27 cellular contexts compared by ENCODE assay signal in genomic region chr12:105906545-105906944, GRCh38.
"Had no signal": no experiment of that assay in that cellular context is flagged by ENCODE, and none has a peak within 500 bp of the region (broad histone marks: within the 10 kb centered on the region; RNA-seq: fewer than 3 reads in every experiment).

No MANE protein-coding gene starts in this region.

- H3K27ac ChIP-seq: colonic mucosa, dorsolateral prefrontal cortex, left ventricle myocardium inferior, neutrophil, parathyroid adenoma, right lobe of liver, stomach, suprapubic skin, transverse colon, WERI-Rb-1 had no signal

- H3K36me3 ChIP-seq: colonic mucosa, left ventricle myocardium inferior, neutrophil, right lobe of liver, stomach, suprapubic skin, transverse colon, WERI-Rb-1 had no signal

- H3K4me1 ChIP-seq: colonic mucosa, parathyroid adenoma, right lobe of liver, stomach, transverse colon had no signal

- H3K9me3 Mint-ChIP-seq: activated CD4-positive, alpha-beta T cell treated with anti-CD3 and anti-CD28 coated beads, Interleukin-2, amount 10 ng/mL, durations not matched to agents 7 days and 5 days; activated naive CD4-positive, alpha-beta T cell treated with anti-CD3 and anti-CD28 coated beads, Interleukin-2, amount 10 ng/mL, durations not matched to agents 7 days and 5 days; natural killer cell treated with Interleukin-12 subunit alpha and Interleukin-12 subunit beta and Interleukin-15 and Interleukin-18, amount 100 ng/mL, for 72 hours; stimulated activated memory B cell treated with anti-CD40 and anti-IgM and Interleukin-4, amounts not matched to agents 10 μg/mL and 1 μg/mL and 100 μg/mL, for 72 hours; T-cell had no signal

- H3K27me3 Mint-ChIP-seq: activated CD4-positive, alpha-beta T cell treated with anti-CD3 and anti-CD28 coated beads, Interleukin-2, amount 10 ng/mL, durations not matched to agents 7 days and 5 days; activated CD8-positive, alpha-beta memory T cell treated with anti-CD3 and anti-CD28 coated beads, Interleukin-2, amount 10 ng/mL, durations not matched to agents 7 days and 5 days; activated CD8-positive, alpha-beta T cell treated with anti-CD3 and anti-CD28 coated beads for 36 hours; activated naive CD4-positive, alpha-beta T cell treated with anti-CD3 and anti-CD28 coated beads, Interleukin-2, amount 10 ng/mL, durations not matched to agents 7 days and 5 days had no signal

- H3K4me3 ChIP-seq: colonic mucosa, dorsolateral prefrontal cortex, left ventricle myocardium inferior, right lobe of liver, smooth muscle cell, stomach, suprapubic skin, transverse colon had no signal

- FAIRE-seq: TTC549, urothelium cell line had no signal

- H3K4me2 ChIP-seq: smooth muscle cell had no signal

- H3K9me3 ChIP-seq: colonic mucosa, left ventricle myocardium inferior, neutrophil, right lobe of liver, stomach, suprapubic skin, transverse colon had no signal

- ATAC-seq: activated CD8-positive, alpha-beta memory T cell treated with anti-CD3 and anti-CD28 coated beads, Interleukin-2, amount 10 ng/mL, durations not matched to agents 7 days and 5 days; activated CD8-positive, alpha-beta T cell treated with anti-CD3 and anti-CD28 coated beads for 36 hours; natural killer cell treated with Interleukin-12 subunit alpha and Interleukin-12 subunit beta and Interleukin-15 and Interleukin-18, amount 100 ng/mL, for 72 hours; right lobe of liver; stimulated activated memory B cell treated with anti-CD40 and anti-IgM and Interleukin-4, amounts not matched to agents 10 μg/mL and 1 μg/mL and 100 μg/mL, for 72 hours; T-cell had no signal

- H3K79me2 ChIP-seq: parathyroid adenoma had no signal

- H3K36me3 Mint-ChIP-seq: activated CD8-positive, alpha-beta memory T cell treated with anti-CD3 and anti-CD28 coated beads, Interleukin-2, amount 10 ng/mL, durations not matched to agents 7 days and 5 days; activated naive CD4-positive, alpha-beta T cell treated with anti-CD3 and anti-CD28 coated beads, Interleukin-2, amount 10 ng/mL, durations not matched to agents 7 days and 5 days; natural killer cell treated with Interleukin-12 subunit alpha and Interleukin-12 subunit beta and Interleukin-15 and Interleukin-18, amount 100 ng/mL, for 72 hours; stimulated activated memory B cell treated with anti-CD40 and anti-IgM and Interleukin-4, amounts not matched to agents 10 μg/mL and 1 μg/mL and 100 μg/mL, for 72 hours; T-cell had no signal

- H3K4me1 Mint-ChIP-seq: activated CD4-positive, alpha-beta T cell treated with anti-CD3 and anti-CD28 coated beads, Interleukin-2, amount 10 ng/mL, durations not matched to agents 7 days and 5 days; activated CD8-positive, alpha-beta memory T cell treated with anti-CD3 and anti-CD28 coated beads, Interleukin-2, amount 10 ng/mL, durations not matched to agents 7 days and 5 days; activated naive CD4-positive, alpha-beta T cell treated with anti-CD3 and anti-CD28 coated beads, Interleukin-2, amount 10 ng/mL, durations not matched to agents 7 days and 5 days; stimulated activated memory B cell treated with anti-CD40 and anti-IgM and Interleukin-4, amounts not matched to agents 10 μg/mL and 1 μg/mL and 100 μg/mL, for 72 hours; T-cell had no signal

- H2AFZ ChIP-seq: parathyroid adenoma had no signal

- H3K27me3 ChIP-seq: colonic mucosa, dorsolateral prefrontal cortex, neutrophil, right lobe of liver, stomach, suprapubic skin, transverse colon had no signal

- H3K9ac ChIP-seq: parathyroid adenoma had no signal

- DNase-seq: activated CD4-positive, alpha-beta T cell treated with anti-CD3 and anti-CD28 coated beads, Interleukin-2, amount 10 ng/mL, durations not matched to agents 7 days and 5 days; activated CD4-positive, CD25-positive, alpha-beta regulatory T cell treated with anti-CD3 and anti-CD28 coated beads, Interleukin-2, amount 50 U/mL, for 72 hours; activated CD8-positive, alpha-beta memory T cell treated with anti-CD3 and anti-CD28 coated beads, Interleukin-2, amount 10 ng/mL, durations not matched to agents 7 days and 5 days; activated CD8-positive, alpha-beta T cell treated with anti-CD3 and anti-CD28 coated beads for 36 hours; activated effector memory CD4-positive, alpha-beta T cell treated with anti-CD3 and anti-CD28 coated beads, Interleukin-2, amount 50 U/mL, for 16 hours; activated naive CD4-positive, alpha-beta T cell treated with anti-CD3 and anti-CD28 coated beads, Interleukin-2, amount 10 ng/mL, durations not matched to agents 7 days and 5 days; activated T-cell treated with anti-CD3 and anti-CD28 coated beads for 4 hours; anterior cingulate cortex; central memory CD4-positive, alpha-beta T cell; colonic mucosa; dorsolateral prefrontal cortex; foreskin fibroblast; left ventricle myocardium inferior; right lobe of liver; stimulated activated CD4-positive, alpha-beta T cell treated with anti-CD3 and anti-CD28 coated beads, Interleukin-15, amount 100 ng/mL, for 24 hours; stomach; T-cell; transverse colon; WERI-Rb-1 had no signal

- H3K27ac Mint-ChIP-seq: activated CD4-positive, alpha-beta T cell treated with anti-CD3 and anti-CD28 coated beads, Interleukin-2, amount 10 ng/mL, durations not matched to agents 7 days and 5 days; activated CD8-positive, alpha-beta memory T cell treated with anti-CD3 and anti-CD28 coated beads, Interleukin-2, amount 10 ng/mL, durations not matched to agents 7 days and 5 days; activated CD8-positive, alpha-beta T cell treated with anti-CD3 and anti-CD28 coated beads for 36 hours; activated naive CD4-positive, alpha-beta T cell treated with anti-CD3 and anti-CD28 coated beads, Interleukin-2, amount 10 ng/mL, durations not matched to agents 7 days and 5 days; natural killer cell treated with Interleukin-12 subunit alpha and Interleukin-12 subunit beta and Interleukin-15 and Interleukin-18, amount 100 ng/mL, for 72 hours; stimulated activated memory B cell treated with anti-CD40 and anti-IgM and Interleukin-4, amounts not matched to agents 10 μg/mL and 1 μg/mL and 100 μg/mL, for 72 hours; T-cell had no signal

- H3K4me3 Mint-ChIP-seq: activated CD4-positive, alpha-beta T cell treated with anti-CD3 and anti-CD28 coated beads, Interleukin-2, amount 10 ng/mL, durations not matched to agents 7 days and 5 days; activated CD8-positive, alpha-beta memory T cell treated with anti-CD3 and anti-CD28 coated beads, Interleukin-2, amount 10 ng/mL, durations not matched to agents 7 days and 5 days; activated CD8-positive, alpha-beta T cell treated with anti-CD3 and anti-CD28 coated beads for 36 hours; activated naive CD4-positive, alpha-beta T cell treated with anti-CD3 and anti-CD28 coated beads, Interleukin-2, amount 10 ng/mL, durations not matched to agents 7 days and 5 days; natural killer cell treated with Interleukin-12 subunit alpha and Interleukin-12 subunit beta and Interleukin-15 and Interleukin-18, amount 100 ng/mL, for 72 hours; stimulated activated memory B cell treated with anti-CD40 and anti-IgM and Interleukin-4, amounts not matched to agents 10 μg/mL and 1 μg/mL and 100 μg/mL, for 72 hours; T-cell had no signal
